ENCODE assay signal across 18 cellular contexts in the genomic region with DNA sequence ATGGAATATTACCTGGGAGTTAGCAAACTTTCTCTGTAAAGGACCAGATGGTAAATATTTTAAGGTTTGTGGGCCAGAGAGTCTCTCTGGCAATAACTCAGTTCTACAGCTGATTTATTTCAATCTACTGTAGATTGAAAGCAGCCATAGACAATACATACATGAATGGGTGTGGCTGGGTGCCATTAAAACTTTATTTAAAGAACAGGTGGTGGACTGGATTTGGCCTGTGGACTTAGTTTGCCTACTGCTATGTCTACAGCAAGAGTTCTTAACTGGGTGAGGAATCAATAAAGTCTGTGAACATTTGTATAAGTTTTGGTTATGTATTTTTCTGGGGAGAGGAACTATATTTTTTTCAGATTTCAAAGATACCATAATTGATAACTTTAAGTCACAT. TPM values are rescaled to one million over a fixed set of nuclear protein-coding genes. Genes with fewer than 3 reads are reported as not detected.
A peak's percentile ranks its signal among the peaks of the same experiment; 100 is the strongest.
DNase-seq lines count a peak whose midpoint lies in the region; ATAC-seq, FAIRE-seq and TF ChIP-seq lines count a peak whose summit lies in the region.
"Had no signal": no experiment of that assay in that cellular context is flagged by ENCODE, and none has a peak within 500 bp of the region (broad histone marks: within the 10 kb centered on the region; RNA-seq: fewer than 3 reads in every experiment).

No MANE protein-coding gene starts in this region.

- peak overlapping the region; percentile 84 for H3K27ac Mint-ChIP-seq in chondrocyte (ENCODE audit: unreplicated experiment)
- H3K27ac Mint-ChIP-seq: CD4-positive, alpha-beta T cell had no signal

- TF ChIP-seq CTCF in chondrocyte (IDR thresholded peaks at IDR 0.05) (no peak), mucosa of descending colon (IDR thresholded peaks at IDR 0.05) (no peak), thoracic aorta (IDR thresholded peaks at IDR 0.05) (no peak)

- ATAC-seq in mucosa of descending colon: peak; percentile 77
- ATAC-seq in thoracic aorta (ENCODE audit: insufficient number of reproducible peaks, low FRiP score, low read depth): no peak
- ATAC-seq: A549 had no signal

- H3K27me3 Mint-ChIP-seq in chondrocyte (ENCODE audit: low read depth): no peaks in the 10 kb centered on the region

- intact Hi-C loops in mucosa of descending colon (cut with DNase I, micrococcal nuclease): no loop called here

- H3K4me3 ChIP-seq in mucosa of descending colon (no peak overlapping the region), thoracic aorta (no peak overlapping the region)
- H3K4me3 ChIP-seq: A549, HAP-1 had no signal

- TF ChIP-seq POLR2A in H54 (IDR thresholded peaks at IDR 0.05; ENCODE audit: low read depth, low read length): no peak

- H3K9me3 Mint-ChIP-seq in chondrocyte (ENCODE audit: low read depth): peaks cover 10% of the 10 kb centered on the region

- no peaks in the 10 kb centered on the region for H3K9me3 ChIP-seq in mucosa of descending colon
- peaks cover 2% of the 10 kb centered on the region for H3K9me3 ChIP-seq in thoracic aorta
- H3K9me3 ChIP-seq: A549 had no signal

- H3K36me3 Mint-ChIP-seq in chondrocyte (ENCODE audit: low read depth): peaks cover 4% of the 10 kb centered on the region

- H3K4me1 Mint-ChIP-seq in chondrocyte (ENCODE audit: low read depth): peaks cover 45% of the 10 kb centered on the region

- peaks cover 9% of the 10 kb centered on the region for H3K4me1 ChIP-seq in mucosa of descending colon (ENCODE audit: low read depth)
- H3K4me1 ChIP-seq in thoracic aorta (ENCODE audit: control insufficient read depth in 1 of 2, low read depth in 2 of 2): peaks cover 11 to 19% of the 10 kb centered on the region in 2 donors

- peak overlapping the region; percentile 49 to 50 for H3K27ac ChIP-seq in thoracic aorta
- H3K27ac ChIP-seq: A549, C4-2B, HL-60 had no signal

- no peak for DNase-seq in chondrocyte (ENCODE audit: low spot score)
- peak in 1 of 3 donors; percentile 46 for DNase-seq in mucosa of descending colon
- no peak for DNase-seq in thoracic aorta (ENCODE audit: low spot score)
- no peak for DNase-seq in DMS 273 (lab: John Stamatoyannopoulos, UW; ENCODE audit: unreplicated experiment)
- no peak for DNase-seq in H54 (ENCODE audit: insufficient read length, low spot score)
- no peak for DNase-seq in LoVo (ENCODE audit: low spot score)
- no peak for DNase-seq in A172 (ENCODE audit: low spot score)
- DNase-seq: AML-193; CD4-positive, alpha-beta T cell; DMS79 treated with DMSO at 0.1 percent for 48 hours; GF-D8 had no signal

- no peaks in the 10 kb centered on the region for H3K27me3 ChIP-seq in thoracic aorta (replicated peaks; ENCODE audit: insufficient read depth)

- FAIRE-seq in H54 (lab: Jason Lieb, UNC): no peak
- FAIRE-seq: A549, GM19239, H1 had no signal

- no peaks in the 10 kb centered on the region for H3K36me3 ChIP-seq in mucosa of descending colon (ENCODE audit: low read depth)
- no peaks in the 10 kb centered on the region for H3K36me3 ChIP-seq in thoracic aorta
- H3K36me3 ChIP-seq: HAP-1 had no signal

- no peak overlapping the region for H3K4me3 Mint-ChIP-seq in chondrocyte (ENCODE audit: unreplicated experiment)
- H3K4me3 Mint-ChIP-seq: CD4-positive, alpha-beta T cell had no signal

RNA-seq across cellular contexts. Expression of a gene that starts 55.1 kb away (rescaled TPM):
- total RNA-seq in chondrocyte (not detected in 3 replicates), mucosa of descending colon (under 1 TPM in 1 of 3 donors, not detected in 2; 0.16 TPM), thoracic aorta (not detected)
- total RNA-seq in A172 (2014; rRNA removed; shearing (Covaris generic)): 0.69 and 1.2 TPM in 2 replicates
- total RNA-seq: CD4-positive, alpha-beta T cell; HT1080 had no signal
